Comparison of ENCODE assay signal across 1 cellular context in the genomic region with DNA sequence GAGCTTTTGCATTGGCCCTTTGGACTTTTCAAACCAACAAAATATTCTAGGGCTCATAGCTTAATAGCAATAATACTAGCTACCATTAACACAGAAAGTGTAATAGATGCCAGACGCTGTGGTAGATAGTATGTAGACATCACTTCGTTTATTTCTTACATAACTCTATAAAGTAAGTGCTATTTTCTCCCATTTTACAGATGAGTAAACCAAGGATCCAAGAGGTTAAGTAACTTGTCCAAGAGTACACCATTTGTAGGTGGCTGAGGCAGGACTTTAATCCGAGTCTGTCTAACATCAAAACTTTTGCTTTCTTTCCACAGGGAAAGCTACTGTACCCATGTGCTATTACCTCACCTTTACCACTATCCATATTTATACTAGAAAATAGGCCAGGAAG.
TF ChIP-seq lines count a peak whose summit lies in the region.

No MANE protein-coding gene starts in this region.

TF ChIP-seq in IMR-90, 13 proteins besides CTCF, POLR2A, EP300 and RAD21:
- TF ChIP-seq FOS (IDR thresholded peaks at IDR 0.05; ENCODE audit: low read depth, low read length) = no peak
- no peak for TF ChIP-seq MAZ (IDR thresholded peaks at IDR 0.05; ENCODE audit: borderline replicate concordance, low read depth, low read length)
- no peak for TF ChIP-seq NFE2L2 (IDR thresholded peaks at IDR 0.05; ENCODE audit: low read depth, low read length)
- TF ChIP-seq CHD1 (IDR thresholded peaks at IDR 0.05; ENCODE audit: low read depth, low read length) = no peak
